In the genomic region with DNA sequence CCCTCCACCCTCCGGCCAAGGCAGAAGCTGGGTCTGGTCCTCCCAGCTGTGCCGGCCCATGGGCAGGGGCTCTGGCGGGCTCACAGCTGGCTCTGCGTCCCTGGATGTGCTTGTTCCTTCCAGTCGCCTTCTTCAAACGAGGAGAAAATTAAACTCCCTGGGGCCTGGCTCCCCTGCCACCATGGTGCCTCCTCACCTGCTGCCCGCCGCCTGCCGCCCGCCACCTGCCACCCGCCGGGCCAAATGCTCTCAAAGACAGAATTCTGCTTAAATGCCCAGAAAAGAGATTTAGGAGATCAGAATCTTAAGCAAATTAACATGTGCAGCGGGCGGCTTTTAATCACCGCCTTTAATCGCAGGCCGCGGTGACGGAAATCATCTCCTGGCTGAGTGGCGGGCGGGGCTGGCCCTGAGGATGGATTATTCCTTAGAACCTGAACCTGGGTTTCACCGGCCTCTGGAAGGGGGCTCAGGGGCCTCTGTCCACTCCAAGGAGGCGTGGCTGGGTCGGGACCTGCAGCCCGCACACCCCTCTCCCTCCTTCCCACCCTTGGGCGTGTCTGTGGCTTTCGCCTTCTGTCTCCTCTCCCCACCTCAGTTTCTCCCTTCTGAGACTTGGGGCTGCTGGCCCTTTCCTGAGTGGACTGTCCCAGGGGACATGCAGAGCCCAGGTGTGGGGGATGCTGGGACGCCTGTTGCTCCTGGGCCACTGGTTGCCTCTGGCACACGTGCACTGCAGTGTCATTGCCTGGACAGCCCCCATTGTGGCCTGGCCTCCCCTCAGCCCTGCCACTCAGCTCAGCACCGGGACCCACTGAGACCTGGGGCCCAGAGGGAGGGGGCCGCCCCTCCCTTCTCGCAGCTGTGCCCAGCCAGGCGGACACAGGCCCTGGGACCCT, we compare ENCODE assay signal across 20 cellular contexts.
DNase-seq lines count a peak whose midpoint lies in the region; TF ChIP-seq lines count a peak whose summit lies in the region.
"Had no signal": no experiment of that assay in that cellular context is flagged by ENCODE, and none has a peak within 500 bp of the region (broad histone marks: within the 10 kb centered on the region; RNA-seq: fewer than 3 reads in every experiment).

No MANE protein-coding gene starts in this region.

- TF ChIP-seq CTCF in RWPE1 (conservative IDR thresholded peaks at IDR 0.05; ENCODE audit: low read depth) = no peak

- peaks cover 41% of the 10 kb centered on the region for H3K27me3 ChIP-seq in BLaER1
- peaks cover 13 to 57% (median 46%) of the 10 kb centered on the region in 11 experiments for H3K27me3 ChIP-seq in BLaER1 treated with 17β-estradiol and CSF1 and Interleukin-3, amounts not matched to agents 10 nM and 100 nM
- peaks cover 47% of the 10 kb centered on the region for H3K27me3 ChIP-seq in HAP-1 (ENCODE audit: low read depth)
- H3K27me3 ChIP-seq: Peyer's patch had no signal

- H3K36me3 ChIP-seq in BLaER1 = no peaks in the 10 kb centered on the region
- H3K36me3 ChIP-seq in BLaER1 treated with 17β-estradiol and CSF1 and Interleukin-3, amounts not matched to agents 10 nM and 100 nM = no peaks in the 10 kb centered on the region
- H3K36me3 ChIP-seq in HAP-1 (replicated peaks) = no peaks in the 10 kb centered on the region
- H3K36me3 ChIP-seq: Peyer's patch had no signal

- no peaks in the 10 kb centered on the region for H3K9me3 ChIP-seq in BLaER1
- no peaks in the 10 kb centered on the region for H3K9me3 ChIP-seq in BLaER1 treated with 17β-estradiol and CSF1 and Interleukin-3, amounts not matched to agents 10 nM and 100 nM (replicated peaks in 1 of 11)
- no peaks in the 10 kb centered on the region for H3K9me3 ChIP-seq in HAP-1
- H3K9me3 ChIP-seq: Peyer's patch had no signal

- CTCF ChIA-PET in RWPE1 (lab: Yijun Ruan, JAX) = interaction anchor here (0.7 kb wide), 1 partner anchor 69 kb away, joined by 4 read pairs; no protein-coding TSS in a partner anchor

- no peak overlapping the region for H3K9ac ChIP-seq in BLaER1
- H3K9ac ChIP-seq in BLaER1 treated with 17β-estradiol and CSF1 and Interleukin-3, amounts not matched to agents 10 nM and 100 nM = 0 out of 22 replicates have a peak overlapping the region, but pooled peaks of 1 of the 11 experiments have one; percentile 26

- peak overlapping the region; percentile 88 for H3K4me2 ChIP-seq in BLaER1
- peak overlapping the region in 10 of 11 experiments; percentile 10 to 88 (median 78); a peak in 20 of 22 replicates for H3K4me2 ChIP-seq in BLaER1 treated with 17β-estradiol and CSF1 and Interleukin-3, amounts not matched to agents 10 nM and 100 nM

- peaks cover 45% of the 10 kb centered on the region for H4K20me1 ChIP-seq in BLaER1
- H4K20me1 ChIP-seq in BLaER1 treated with 17β-estradiol and CSF1 and Interleukin-3, amounts not matched to agents 10 nM and 100 nM = peaks cover 0 to 80% (median 41%) of the 10 kb centered on the region in 11 experiments; a peak in 17 of 22 replicates

- H3K4me1 ChIP-seq in BLaER1 (peaks cover 85% of the 10 kb centered on the region), HAP-1 (no peaks in the 10 kb centered on the region)
- peaks cover 10 to 83% (median 75%) of the 10 kb centered on the region in 10 experiments for H3K4me1 ChIP-seq in BLaER1 treated with 17β-estradiol and CSF1 and Interleukin-3, amounts not matched to agents 10 nM and 100 nM

- H3K4me3 ChIP-seq in BLaER1 = no peak overlapping the region
- no peak overlapping the region for H3K4me3 ChIP-seq in BLaER1 treated with 17β-estradiol and CSF1 and Interleukin-3, amounts not matched to agents 10 nM and 100 nM
- no peak overlapping the region for H3K4me3 ChIP-seq in HAP-1
- H3K4me3 ChIP-seq: Peyer's patch had no signal

- DNase-seq in NCI-H2171 treated with DMSO at 0.1 percent for 48 hours (lab: John Stamatoyannopoulos, UW) = peak; percentile 80
- DNase-seq in RWPE1 (ENCODE audit: low spot score) = no peak
- no peak for DNase-seq in SIG-M5 (lab: John Stamatoyannopoulos, UW)
- DNase-seq in GOT3 (lab: John Stamatoyannopoulos, UW) = no peak
- DNase-seq in HAP-1 (ENCODE audit: low spot score in 2 of 2) = no peak
- DNase-seq: C1 segment of cervical spinal cord; Calu3; CD8-positive, alpha-beta T cell; H9; KBM-7; MM.1S; NCI-H1048; NCI-H187; NCI-H2107; NCI-H345; NCI-H526; Peyer's patch; T-helper 9 cell had no signal

- H3K27ac ChIP-seq in BLaER1 (no peak overlapping the region; the same call in 1 of the 2 replicates), RWPE1 (peak overlapping the region; percentile 74)
- no peak overlapping the region for H3K27ac ChIP-seq in BLaER1 treated with 17β-estradiol and CSF1 and Interleukin-3, amounts not matched to agents 10 nM and 100 nM
- H3K27ac ChIP-seq: Peyer's patch had no signal

- POLR2A ChIA-PET in RWPE1 (lab: Yijun Ruan, JAX; ENCODE audit: low non-redundant PET) = no interaction called here

- in situ Hi-C loops in HAP-1 (cut with MboI; ENCODE audit: low sequenced_read_pairs) = no loop called here
